ENCODE assay signal across 7 cellular contexts in the genomic region with DNA sequence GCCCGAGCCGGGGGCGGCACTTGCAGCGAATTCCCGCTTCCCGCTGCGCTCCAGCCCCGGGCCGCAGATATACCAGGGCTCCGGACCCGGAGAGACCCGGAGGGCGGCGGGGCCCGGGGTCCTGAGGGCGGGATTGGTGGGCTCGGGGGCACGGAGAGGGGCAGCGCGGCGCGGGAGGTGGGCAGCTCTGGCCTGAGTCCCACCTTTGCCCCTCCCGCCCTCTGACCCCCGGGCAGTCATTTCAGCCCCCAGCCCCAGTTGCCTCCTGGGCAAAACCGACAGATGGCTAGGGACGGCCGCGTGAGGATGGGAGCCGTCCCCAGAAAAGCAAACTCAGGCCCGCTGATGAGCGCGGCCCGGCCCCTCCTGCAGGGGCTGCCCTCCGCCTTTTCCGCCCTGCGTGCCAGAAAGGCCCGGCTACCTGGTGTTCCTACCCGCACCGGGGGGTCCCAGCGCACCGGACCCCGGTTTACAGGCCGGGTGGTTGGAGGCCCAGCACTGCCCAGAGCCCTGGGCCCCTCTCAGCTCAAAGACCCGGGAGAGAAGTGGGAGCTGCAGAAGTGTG. TPM values are rescaled to one million over a fixed set of nuclear protein-coding genes. Genes with fewer than 3 reads are reported as not detected.
DNase-seq lines count a peak whose midpoint lies in the region; ATAC-seq and TF ChIP-seq lines count a peak whose summit lies in the region.

No MANE protein-coding gene starts in this region.

- peaks cover 8% of the 10 kb centered on the region for H3K27me3 Mint-ChIP-seq in HFFc6 (ENCODE audit: insufficient read depth)
- H3K27me3 Mint-ChIP-seq in activated T-cell treated with anti-CD3 and anti-CD28 coated beads, Interleukin-2, amount 50 U/mL, for 4 hours (ENCODE audit: low read depth), result no peaks in the 10 kb centered on the region

- no peaks in the 10 kb centered on the region; the same call in 1 of the 2 replicates for H3K27me3 ChIP-seq in iPS DF 6.9 (ENCODE audit: control insufficient read depth, insufficient read depth, low read length)
- H3K27me3 ChIP-seq in spleen (replicated peaks in 1 of 7), result peaks cover 0 to 4% (median 0%) of the 10 kb centered on the region in 7 donors

- H3K4me1 Mint-ChIP-seq in HFFc6 (ENCODE audit: low read depth), result peaks cover 53% of the 10 kb centered on the region
- peaks cover 77% of the 10 kb centered on the region for H3K4me1 Mint-ChIP-seq in activated T-cell treated with anti-CD3 and anti-CD28 coated beads, Interleukin-2, amount 50 U/mL, for 4 hours (ENCODE audit: low read depth)

- DNase-seq in HFFc6 (no peak), iPS DF 6.9 (ENCODE audit: low read depth, low spot score) (no peak), spleen (peak; percentile 90), HuH-7.5 (ENCODE audit: low spot score) (no peak), CD1c-positive myeloid dendritic cell (ENCODE audit: extremely low spot score) (no peak), RKO (ENCODE audit: low spot score) (no peak)
- no peak for DNase-seq in activated T-cell treated with anti-CD3 and anti-CD28 coated beads, Interleukin-2, amount 50 U/mL, for 4 hours

- H3K27ac ChIP-seq in iPS DF 6.9 (ENCODE audit: low read length) (no peak overlapping the region), spleen (peak overlapping the region; percentile 86 to 97 (median 94))

- H3K4me1 ChIP-seq in iPS DF 6.9 (ENCODE audit: control insufficient read depth, insufficient read depth, low read length) (peaks cover 4% of the 10 kb centered on the region), spleen (peaks cover 26 to 92% (median 66%) of the 10 kb centered on the region in 6 donors)

- no peak for TF ChIP-seq POLR2A in spleen (IDR thresholded peaks at IDR 0.05)

- no peak overlapping the region for H3K27ac Mint-ChIP-seq in HFFc6

- no peaks in the 10 kb centered on the region for H3K9me3 ChIP-seq in iPS DF 6.9 (ENCODE audit: control insufficient read depth, insufficient read depth, low read length)
- no peaks in the 10 kb centered on the region for H3K9me3 ChIP-seq in spleen

- peak overlapping the region; percentile 83 for H3K4me3 Mint-ChIP-seq in HFFc6
- peak overlapping the region; percentile 84 for H3K4me3 Mint-ChIP-seq in activated T-cell treated with anti-CD3 and anti-CD28 coated beads, Interleukin-2, amount 50 U/mL, for 4 hours

- no peaks in the 10 kb centered on the region for H3K36me3 ChIP-seq in iPS DF 6.9 (ENCODE audit: control insufficient read depth, insufficient read depth, low read length)
- H3K36me3 ChIP-seq in spleen, result peaks cover 0 to 14% (median 0%) of the 10 kb centered on the region in 6 donors

- no peak for ATAC-seq in activated T-cell treated with anti-CD3 and anti-CD28 coated beads, Interleukin-2, amount 50 U/mL, for 4 hours

- TF ChIP-seq CTCF in HFFc6 (IDR thresholded peaks at IDR 0.05) (no peak), spleen (IDR thresholded peaks at IDR 0.05 in 8 of 11, conservative IDR thresholded peaks at IDR 0.05 in 3 of 11) (no peak)

- H3K9me3 Mint-ChIP-seq in HFFc6, result no peaks in the 10 kb centered on the region
- H3K9me3 Mint-ChIP-seq in activated T-cell treated with anti-CD3 and anti-CD28 coated beads, Interleukin-2, amount 50 U/mL, for 4 hours, result no peaks in the 10 kb centered on the region

- intact Hi-C loops in spleen (cut with DNase I; ENCODE audit: low total_unique reads), result no loop called here

- no CpG with 5 or more reads among the region's 44 CpGs for WGBS in iPS DF 6.9 (ENCODE audit: insufficient coverage, insufficient read length)
- 1 to 7% (median 5%) methylated on average over 25 to 44 of the region's 44 CpGs for WGBS in spleen, 5 donors

- peak overlapping the region; percentile 42; the same call in 1 of the 2 replicates for H3K4me3 ChIP-seq in iPS DF 6.9 (ENCODE audit: low read length)
- peak overlapping the region; percentile 79 to 93 (median 84) for H3K4me3 ChIP-seq in spleen

- no peaks in the 10 kb centered on the region for H3K36me3 Mint-ChIP-seq in HFFc6 (ENCODE audit: low read depth)
- peaks cover 12% of the 10 kb centered on the region for H3K36me3 Mint-ChIP-seq in activated T-cell treated with anti-CD3 and anti-CD28 coated beads, Interleukin-2, amount 50 U/mL, for 4 hours (ENCODE audit: insufficient read depth)

RNA-seq across cellular contexts. Expression of a gene that starts 56.7 kb away (rescaled TPM):
- total RNA-seq in HFFc6 (2021; fragmentation: NEBNext Ultra II Directional; extraction: Animal tissue kit (Norgen Biotek cat#: 25700)), result 10 to 100 TPM; 53.4 to 75.2 (median 66.3) TPM
- 100 to 1,000 TPM; 231 to 261 (median 237) TPM for total RNA-seq in activated T-cell treated with anti-CD3 and anti-CD28 coated beads, Interleukin-2, amount 50 U/mL, for 4 hours
- 100 to 1,000 TPM in 6 of 7 donors, 10 to 100 TPM in 1; 93.2 to 140 (median 120) TPM for total RNA-seq in spleen
- polyA plus RNA-seq in spleen, result 100 to 1,000 TPM in 1 of 3 donors, 10 to 100 TPM in 2; 63.1 to 100 (median 93.5) TPM

RNA-seq across cellular contexts. Expression of a gene that starts 57.2 kb away (rescaled TPM):
- total RNA-seq in HFFc6 (2021; fragmentation: NEBNext Ultra II Directional; extraction: Animal tissue kit (Norgen Biotek cat#: 25700)), result 10 to 100 TPM; 25.4 to 34.6 (median 28.7) TPM
- total RNA-seq in activated T-cell treated with anti-CD3 and anti-CD28 coated beads, Interleukin-2, amount 50 U/mL, for 4 hours, result 10 to 100 TPM; 60.5 to 77.0 (median 68.8) TPM
- 100 to 1,000 TPM in 5 of 7 donors, 10 to 100 TPM in 2; 74.2 to 227 (median 145) TPM for total RNA-seq in spleen
- polyA plus RNA-seq in spleen, result 10 to 100 TPM in 1 of 3 donors, 1 to 10 TPM in 2; 6.3 to 20.9 (median 8.8) TPM
